In the genomic region with DNA sequence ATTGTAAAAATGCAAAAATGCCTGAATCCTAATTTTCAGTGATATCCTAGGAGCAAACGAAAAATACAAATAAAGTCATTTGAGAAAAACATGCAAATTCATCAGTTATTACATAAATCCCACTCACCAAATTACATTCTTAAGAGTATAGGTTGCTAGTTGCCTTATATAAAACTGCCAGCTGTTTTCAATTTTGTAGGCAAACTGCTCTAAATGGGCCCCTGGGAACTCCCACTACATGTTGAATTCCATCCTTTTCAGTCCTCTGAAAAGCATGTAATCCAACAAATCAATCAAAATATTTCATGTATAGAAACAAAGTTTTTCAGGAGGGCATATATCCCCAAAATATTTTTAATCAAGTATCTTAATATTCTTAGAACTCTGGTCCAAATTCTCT, we compare ENCODE assay signal across 18 cellular contexts. TPM values are rescaled to one million over a fixed set of nuclear protein-coding genes. Genes with fewer than 3 reads are reported as not detected.
A peak's percentile ranks its signal among the peaks of the same experiment; 100 is the strongest.
DNase-seq lines count a peak whose midpoint lies in the region; ATAC-seq, FAIRE-seq and TF ChIP-seq lines count a peak whose summit lies in the region.
"Had no signal": no experiment of that assay in that cellular context is flagged by ENCODE, and none has a peak within 500 bp of the region (broad histone marks: within the 10 kb centered on the region; RNA-seq: fewer than 3 reads in every experiment).

No MANE protein-coding gene starts in this region.

- H3K4me1 ChIP-seq in BE2C (0 out of 2 replicates have a peak, but pooled peaks cover 5% of the 10 kb centered on the region), RWPE2 (ENCODE audit: insufficient read depth, poor library complexity, severe bottlenecking) (peaks cover 13% of the 10 kb centered on the region)

- TF ChIP-seq CTCF in BE2C (IDR thresholded peaks at IDR 0.05; ENCODE audit: low read depth, low read length) (no peak), RWPE2 (IDR thresholded peaks at IDR 0.05; ENCODE audit: poor library complexity, severe bottlenecking) (no peak)

- TF ChIP-seq POLR2A in H54 (IDR thresholded peaks at IDR 0.05; ENCODE audit: low read depth, low read length) = no peak

- no peaks in the 10 kb centered on the region for H3K27me3 ChIP-seq in BE2C
- no peaks in the 10 kb centered on the region for H3K27me3 ChIP-seq in RWPE2 (ENCODE audit: insufficient read depth, poor library complexity, severe bottlenecking)
- H3K27me3 ChIP-seq: neural progenitor cell had no signal

- H3K27ac Mint-ChIP-seq in immature natural killer cell = no peak overlapping the region
- H3K27ac Mint-ChIP-seq: activated CD4-positive, alpha-beta T cell treated with anti-CD3 and anti-CD28 coated beads for 36 hours; endodermal cell; neural progenitor cell had no signal

- no peak for ATAC-seq in RWPE2 (ENCODE audit: low read depth)
- ATAC-seq in GM19035 (IDR thresholded peaks at IDR 0.05; ENCODE audit: unreplicated experiment) = no peak
- no peak for ATAC-seq in GM21786 (IDR thresholded peaks at IDR 0.05; ENCODE audit: unreplicated experiment)
- ATAC-seq in GM21447 (IDR thresholded peaks at IDR 0.05; ENCODE audit: unreplicated experiment) = no peak
- ATAC-seq: activated CD4-positive, alpha-beta T cell treated with anti-CD3 and anti-CD28 coated beads for 36 hours had no signal

- H3K9me3 ChIP-seq in BE2C = no peaks in the 10 kb centered on the region
- no peaks in the 10 kb centered on the region for H3K9me3 ChIP-seq in RWPE2 (ENCODE audit: severe bottlenecking)

- H3K36me3 ChIP-seq in BE2C = no peaks in the 10 kb centered on the region
- H3K36me3 ChIP-seq in RWPE2 (ENCODE audit: low read depth) = no peaks in the 10 kb centered on the region
- H3K36me3 ChIP-seq: neural progenitor cell had no signal

- peaks cover 16 to 21% of the 10 kb centered on the region in 2 donors for H3K4me1 Mint-ChIP-seq in immature natural killer cell

- H3K36me3 Mint-ChIP-seq in immature natural killer cell = no peaks in the 10 kb centered on the region
- H3K36me3 Mint-ChIP-seq: neural progenitor cell had no signal

- peaks cover 4 to 15% (median 11%) of the 10 kb centered on the region in 3 donors for H3K27me3 Mint-ChIP-seq in immature natural killer cell (ENCODE audit: low read depth in 3 of 3)
- H3K27me3 Mint-ChIP-seq: activated CD4-positive, alpha-beta T cell treated with anti-CD3 and anti-CD28 coated beads for 36 hours had no signal

- DNase-seq in BE2C (peak; percentile 19), H54 (ENCODE audit: insufficient read length, low spot score) (no peak), RWPE2 (ENCODE audit: low spot score) (no peak), fibroblast of peridontal ligament (ENCODE audit: extremely low read depth) (peak; percentile 78), immature natural killer cell (no peak)
- DNase-seq: activated CD4-positive, alpha-beta T cell treated with anti-CD3 and anti-CD28 coated beads for 36 hours; activated gamma-delta T cell; anterior cingulate cortex; endodermal cell; foreskin melanocyte; MM.1S; NCI-H2029; NCI-H524; stimulated activated CD4-positive, alpha-beta T cell treated with anti-CD3 and anti-CD28 coated beads, Interleukin-12 subunit alpha, Interleukin-12 subunit beta, amount 100 ng/mL, for 4 hours had no signal

- H3K4me3 Mint-ChIP-seq in immature natural killer cell = no peak overlapping the region
- H3K4me3 Mint-ChIP-seq: activated CD4-positive, alpha-beta T cell treated with anti-CD3 and anti-CD28 coated beads for 36 hours had no signal

- H3K9me3 Mint-ChIP-seq in immature natural killer cell = no peaks in the 10 kb centered on the region
- H3K9me3 Mint-ChIP-seq: endodermal cell had no signal

- peak; percentile 80 for FAIRE-seq in H54 (lab: Jason Lieb, UNC)

- H3K4me3 ChIP-seq in BE2C (ENCODE audit: low read depth, low read length) = no peak overlapping the region
- H3K4me3 ChIP-seq in RWPE2 (ENCODE audit: severe bottlenecking) = no peak overlapping the region

- H3K27ac ChIP-seq in RWPE2 (ENCODE audit: poor library complexity, severe bottlenecking) = peak overlapping the region; percentile 73
- H3K27ac ChIP-seq: neural progenitor cell had no signal

RNA-seq across cellular contexts. Expression of a gene that starts 2.1 kb away (rescaled TPM):
- polyA plus RNA-seq in BE2C (2012; ENCODE audit: insufficient read depth, insufficient read length, low read depth) = 44.8 TPM
- polyA plus RNA-seq in immature natural killer cell = 10 to 100 TPM; 13.4 to 37.4 (median 16.0) TPM

RNA-seq across cellular contexts. Expression of a gene that starts 53.4 kb away (rescaled TPM):
- 9.2 TPM for polyA plus RNA-seq in BE2C (2012; ENCODE audit: insufficient read depth, insufficient read length, low read depth)
- 1 to 10 TPM; 4.1 to 8.2 (median 5.2) TPM for polyA plus RNA-seq in immature natural killer cell

Comparison
In these comparisons a context has a peak if more than half of its experiments do, and no peak if none do; other contexts are left out.
1. DNase-seq: peak in BE2C (single experiment) and fibroblast of peridontal ligament (single experiment); none in H54 (single experiment), RWPE2 (single experiment) and immature natural killer cell (0 of 3).